ENCODE assay signal across 7 cellular contexts in the genomic region with DNA sequence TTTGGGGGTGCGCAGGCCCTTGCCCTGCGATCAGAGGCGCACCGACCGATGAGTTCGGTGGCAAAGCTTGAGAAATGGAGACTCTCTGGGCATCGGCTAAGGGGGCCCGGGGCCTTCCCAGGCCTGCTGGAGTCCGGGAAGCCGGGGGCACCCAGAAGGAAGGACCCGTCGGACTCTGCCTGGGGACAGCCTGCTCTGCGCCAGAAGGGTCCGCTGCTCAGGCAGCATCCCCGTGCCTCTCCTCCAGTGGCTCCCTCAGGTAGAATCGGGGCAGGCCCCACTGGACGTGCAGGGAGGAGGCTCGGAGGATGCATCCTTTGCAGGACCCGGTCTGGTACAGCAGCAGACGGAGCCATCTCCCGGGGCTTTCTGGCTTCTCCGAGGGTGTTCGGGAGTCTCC.
DNase-seq lines count a peak whose midpoint lies in the region; ATAC-seq, FAIRE-seq and TF ChIP-seq lines count a peak whose summit lies in the region.
"Not testable (repeated sequence)": the region's sequence is repeated elsewhere in the genome, so short reads cannot be mapped to it uniquely, and the experiment has no call there.

No MANE protein-coding gene starts in this region.

- FAIRE-seq in pancreas (lab: Jason Lieb, UNC) = not testable (repeated sequence)

- not testable (repeated sequence) for TF ChIP-seq POLR2A in right lobe of liver (IDR thresholded peaks at IDR 0.05); spleen (IDR thresholded peaks at IDR 0.05); vagina (IDR thresholded peaks at IDR 0.05)

- not testable (repeated sequence) for H3K36me3 ChIP-seq in RWPE2 (ENCODE audit: low read depth); right lobe of liver; pancreas; spleen; vagina

- not testable (repeated sequence) for H3K9me3 ChIP-seq in RWPE2 (ENCODE audit: severe bottlenecking); right lobe of liver; pancreas; spleen; vagina

- WGBS in right lobe of liver (ENCODE audit: insufficient coverage, low coverage, low lambda C conversion rate, missing lambda C conversion rate) = no CpG with 5 or more reads among the region's 23 CpGs
- WGBS in pancreas, 2 donors = 87 to 90% methylated on average over 5 of the region's 23 CpGs
- 88 to 100% methylated on average over 4 to 5 of the region's 23 CpGs; no CpG with 5 or more reads in 3 of the 5 donors for WGBS in spleen, 5 donors

- ATAC-seq in RWPE2 (ENCODE audit: low read depth); right lobe of liver; pancreas: not testable (repeated sequence)

- intact Hi-C loops in cardiac septum (cut with DNase I); right lobe of liver (cut with DNase I); pancreas (cut with DNase I); spleen (cut with DNase I; ENCODE audit: low total_unique reads); vagina (cut with DNase I): not testable (repeated sequence)

- not testable (repeated sequence) for H3K4me3 ChIP-seq in RWPE2 (ENCODE audit: severe bottlenecking); right lobe of liver; pancreas; spleen; vagina

- DNase-seq in RWPE2 (ENCODE audit: low spot score) (peak; percentile 7), cardiac septum (ENCODE audit: low spot score) (peak; percentile 33), right lobe of liver (peak in 2 of 3 donors; percentile 5 to 17), pancreas (peak in 4 of 6 donors; percentile 10 to 59 (median 20)), spleen (peak; percentile 10)
- DNase-seq in activated T-cell treated with anti-CD3 and anti-CD28 coated beads, Interleukin-2, amount 50 U/mL, for 48 hours = peak; percentile 14 to 16
- DNase-seq in vagina (ENCODE audit: extremely low spot score in 2 of 2) = not testable (repeated sequence)

- not testable (repeated sequence) for H3K4me1 ChIP-seq in RWPE2 (ENCODE audit: insufficient read depth, poor library complexity, severe bottlenecking); right lobe of liver; pancreas; spleen; vagina

- H3K27me3 ChIP-seq in RWPE2 (ENCODE audit: insufficient read depth, poor library complexity, severe bottlenecking); right lobe of liver; pancreas; spleen (replicated peaks in 1 of 7); vagina: not testable (repeated sequence)

- not testable (repeated sequence) for H3K27ac ChIP-seq in RWPE2 (ENCODE audit: poor library complexity, severe bottlenecking); right lobe of liver; pancreas; spleen
- peak overlapping the region; percentile 63 for H3K27ac ChIP-seq in vagina

- TF ChIP-seq CTCF in RWPE2 (IDR thresholded peaks at IDR 0.05; ENCODE audit: poor library complexity, severe bottlenecking); right lobe of liver (IDR thresholded peaks at IDR 0.05); pancreas (IDR thresholded peaks at IDR 0.05); spleen (IDR thresholded peaks at IDR 0.05 in 8 of 11, conservative IDR thresholded peaks at IDR 0.05 in 3 of 11); vagina (IDR thresholded peaks at IDR 0.05): not testable (repeated sequence)
